In the genomic region with DNA sequence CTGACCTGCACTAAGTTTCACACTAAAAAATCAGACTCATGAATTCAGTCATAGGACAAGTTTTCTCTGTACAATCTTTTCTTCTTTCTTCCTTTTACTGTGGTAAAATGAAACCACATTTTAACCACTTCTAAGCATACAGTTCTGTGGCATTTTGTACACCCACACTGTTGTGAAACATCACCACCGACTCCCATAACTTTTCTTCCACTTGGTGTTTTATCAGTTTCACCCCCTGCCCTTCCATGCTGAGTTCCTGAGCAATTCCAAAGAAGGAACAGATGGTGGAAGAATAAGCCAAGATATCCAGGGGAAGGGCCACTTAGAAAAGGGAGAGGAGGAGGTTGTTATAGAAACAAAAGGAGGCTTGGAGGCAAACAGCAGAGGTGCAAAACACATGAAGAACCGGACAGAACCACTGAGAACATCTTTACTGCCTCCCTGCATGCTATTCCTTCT, we compare ENCODE assay signal across 8 cellular contexts. TPM values are rescaled to one million over a fixed set of nuclear protein-coding genes. Genes with fewer than 3 reads are reported as not detected.
DNase-seq lines count a peak whose midpoint lies in the region; ATAC-seq lines count a peak whose summit lies in the region.

No MANE protein-coding gene starts in this region.

- in situ Hi-C loops in HAP-1 (cut with MboI; ENCODE audit: low sequenced_read_pairs): no loop called here

- H3K27me3 ChIP-seq in HAP-1 (ENCODE audit: low read depth): no peaks in the 10 kb centered on the region

- no peaks in the 10 kb centered on the region for H3K9me3 Mint-ChIP-seq in activated naive CD4-positive, alpha-beta T cell treated with anti-CD3 and anti-CD28 coated beads, Interleukin-2, amount 50 U/mL, for 72 hours
- no peaks in the 10 kb centered on the region for H3K9me3 Mint-ChIP-seq in stimulated activated naive B cell treated with anti-CD40 and anti-IgM and Interleukin-4, amounts not matched to agents 10 μg/mL and 1 μg/mL and 100 μg/mL, for 72 hours

- H3K27me3 Mint-ChIP-seq in stimulated activated naive B cell treated with anti-CD40 and anti-IgM and Interleukin-4, amounts not matched to agents 10 μg/mL and 1 μg/mL and 100 μg/mL, for 72 hours: no peaks in the 10 kb centered on the region

- H3K4me3 Mint-ChIP-seq in stimulated activated naive B cell treated with anti-CD40 and anti-IgM and Interleukin-4, amounts not matched to agents 10 μg/mL and 1 μg/mL and 100 μg/mL, for 72 hours: peak overlapping the region in 1 of 2 donors; percentile 5

- H3K9me3 ChIP-seq in HAP-1: no peaks in the 10 kb centered on the region

- peaks cover 24 to 39% of the 10 kb centered on the region in 2 donors for H3K36me3 Mint-ChIP-seq in activated naive CD4-positive, alpha-beta T cell treated with anti-CD3 and anti-CD28 coated beads, Interleukin-2, amount 50 U/mL, for 72 hours
- peaks cover 15 to 34% of the 10 kb centered on the region in 2 donors for H3K36me3 Mint-ChIP-seq in stimulated activated naive B cell treated with anti-CD40 and anti-IgM and Interleukin-4, amounts not matched to agents 10 μg/mL and 1 μg/mL and 100 μg/mL, for 72 hours

- no peaks in the 10 kb centered on the region for H3K4me1 ChIP-seq in HAP-1

- H3K36me3 ChIP-seq in HAP-1 (replicated peaks): peaks cover 17% of the 10 kb centered on the region

- peaks cover 11 to 17% of the 10 kb centered on the region in 2 donors for H3K4me1 Mint-ChIP-seq in stimulated activated naive B cell treated with anti-CD40 and anti-IgM and Interleukin-4, amounts not matched to agents 10 μg/mL and 1 μg/mL and 100 μg/mL, for 72 hours

- DNase-seq in CD1c-positive myeloid dendritic cell (ENCODE audit: extremely low spot score) (peak; percentile 18), NCI-H526 treated with DMSO at 0.1 percent for 48 hours (lab: John Stamatoyannopoulos, UW) (no peak), HAP-1 (ENCODE audit: low spot score in 2 of 2) (no peak)
- peak in 1 of 2 donors; percentile 12 for DNase-seq in activated naive CD4-positive, alpha-beta T cell treated with anti-CD3 and anti-CD28 coated beads, Interleukin-2, amount 50 U/mL, for 72 hours (ENCODE audit: low spot score in 2 of 2)
- no peak for DNase-seq in stimulated activated naive B cell treated with anti-CD40 and anti-IgM and Interleukin-4, amounts not matched to agents 10 μg/mL and 1 μg/mL and 100 μg/mL, for 72 hours
- no peak for DNase-seq in stimulated activated naive CD4-positive, alpha-beta T cell treated with Interleukin-2 at 50 U/mL for 16 hours (lab: John Stamatoyannopoulos, UW)

- ATAC-seq in GM19023 (IDR thresholded peaks at IDR 0.05; ENCODE audit: unreplicated experiment) (peak; percentile 95), HG03103 (IDR thresholded peaks at IDR 0.05; ENCODE audit: low read depth, unreplicated experiment) (peak; percentile 96)
- ATAC-seq in activated naive CD4-positive, alpha-beta T cell treated with anti-CD3 and anti-CD28 coated beads, Interleukin-2, amount 50 U/mL, for 72 hours: peak; percentile 94 to 96
- peak; percentile 97 to 98 for ATAC-seq in stimulated activated naive B cell treated with anti-CD40 and anti-IgM and Interleukin-4, amounts not matched to agents 10 μg/mL and 1 μg/mL and 100 μg/mL, for 72 hours (replicated peaks)

- peak overlapping the region in 1 of 2 donors; percentile 53 for H3K27ac Mint-ChIP-seq in activated naive CD4-positive, alpha-beta T cell treated with anti-CD3 and anti-CD28 coated beads, Interleukin-2, amount 50 U/mL, for 72 hours
- peak overlapping the region; percentile 16 for H3K27ac Mint-ChIP-seq in stimulated activated naive B cell treated with anti-CD40 and anti-IgM and Interleukin-4, amounts not matched to agents 10 μg/mL and 1 μg/mL and 100 μg/mL, for 72 hours

- no peak overlapping the region for H3K4me3 ChIP-seq in HAP-1

RNA-seq across cellular contexts. Expression of gene SLC25A4, which starts 22.6 kb away (rescaled TPM):
- total RNA-seq in activated naive CD4-positive, alpha-beta T cell treated with anti-CD3 and anti-CD28 coated beads, Interleukin-2, amount 50 U/mL, for 72 hours: 1 to 10 TPM; 3.1 to 8.1 TPM

RNA-seq across cellular contexts. Expression of gene CFAP97, which starts 38.2 kb away (rescaled TPM):
- total RNA-seq in activated naive CD4-positive, alpha-beta T cell treated with anti-CD3 and anti-CD28 coated beads, Interleukin-2, amount 50 U/mL, for 72 hours: 10 to 100 TPM; 27.6 to 42.2 TPM

RNA-seq across cellular contexts. Expression of gene SNX25, which starts 43.8 kb away (rescaled TPM):
- total RNA-seq in activated naive CD4-positive, alpha-beta T cell treated with anti-CD3 and anti-CD28 coated beads, Interleukin-2, amount 50 U/mL, for 72 hours: 10 to 100 TPM in 1 of 2 donors, 1 to 10 TPM in 1; 9.8 to 19.9 TPM
